In genomic region chr3:98985406-98985805, GRCh38 we compare ENCODE assay signal across 18 cellular contexts.
DNase-seq lines count a peak whose midpoint lies in the region; ATAC-seq and TF ChIP-seq lines count a peak whose summit lies in the region.
"Had no signal": no experiment of that assay in that cellular context is flagged by ENCODE, and none has a peak within 500 bp of the region (broad histone marks: within the 10 kb centered on the region; RNA-seq: fewer than 3 reads in every experiment).

No MANE protein-coding gene starts in this region.

- in situ Hi-C loops in brain microvascular endothelial cell (cut with HindIII; ENCODE audit: low pct_ligation_motif_present, low sequenced_read_pairs) = loop anchor here (25.0 kb wide), 2 partner anchors 98 to 173 kb away; no protein-coding TSS in a partner anchor

- peak overlapping the region; percentile 68 for H3K27ac ChIP-seq in brain microvascular endothelial cell
- H3K27ac ChIP-seq in foreskin keratinocyte = no peak overlapping the region
- H3K27ac ChIP-seq: C4-2B, tibial artery had no signal

- H3K27me3 ChIP-seq in brain microvascular endothelial cell (replicated peaks) (no peaks in the 10 kb centered on the region), foreskin keratinocyte (no peaks in the 10 kb centered on the region)
- H3K27me3 ChIP-seq: tibial artery had no signal

- DNase-seq in brain microvascular endothelial cell (no peak), foreskin keratinocyte (peak in 1 of 2 donors; percentile 50), renal cortical epithelial cell (ENCODE audit: low read depth) (peak; percentile 73), omental fat pad (ENCODE audit: low spot score) (no peak), NCI-H226 (no peak)
- DNase-seq: activated effector memory CD4-positive, alpha-beta T cell treated with anti-CD3 and anti-CD28 coated beads, Interleukin-2, amount 50 U/mL, for 16 hours; effector memory CD4-positive, alpha-beta T cell; head of caudate nucleus; kidney glomerular epithelial cell; naive thymus-derived CD8-positive, alpha-beta T cell; NCI-H2081 treated with DMSO at 0.1 percent for 48 hours; NCI-H748 treated with DMSO at 0.1 percent for 48 hours; stimulated activated CD4-positive, alpha-beta T cell treated with anti-CD3 and anti-CD28 coated beads, Interleukin-4, amount 100 ng/mL, for 1 hour; tibial artery had no signal

- TF ChIP-seq RAD21 in Ishikawa (IDR thresholded peaks at IDR 0.05; ENCODE audit: low read depth) = peak; percentile 47

- no peak for TF ChIP-seq EP300 in Ishikawa (IDR thresholded peaks at IDR 0.05; ENCODE audit: borderline replicate concordance)

- no peaks in the 10 kb centered on the region for H3K36me3 ChIP-seq in brain microvascular endothelial cell (replicated peaks)
- H3K36me3 ChIP-seq: tibial artery had no signal

- ATAC-seq in foreskin keratinocyte = no peak
- ATAC-seq in omental fat pad (ENCODE audit: low FRiP score) = no peak
- ATAC-seq in GM19397 (IDR thresholded peaks at IDR 0.05; ENCODE audit: unreplicated experiment) = no peak
- ATAC-seq in GM21737 (IDR thresholded peaks at IDR 0.05; ENCODE audit: unreplicated experiment) = no peak
- ATAC-seq: naive thymus-derived CD8-positive, alpha-beta T cell had no signal

- TF ChIP-seq CTCF in brain microvascular endothelial cell (IDR thresholded peaks at IDR 0.05; ENCODE audit: low read depth, low read length, missing control alignments) (no peak), foreskin keratinocyte (conservative IDR thresholded peaks at IDR 0.05) (peak; percentile 80), omental fat pad (IDR thresholded peaks at IDR 0.05) (no peak)

- no peak overlapping the region for H3K4me3 ChIP-seq in brain microvascular endothelial cell (ENCODE audit: low read depth, low read length)
- H3K4me3 ChIP-seq: tibial artery had no signal

- peaks cover 26% of the 10 kb centered on the region for H3K4me1 ChIP-seq in foreskin keratinocyte
- H3K4me1 ChIP-seq: tibial artery had no signal

TF ChIP-seq in Ishikawa, 13 proteins besides CTCF, POLR2A, EP300 and RAD21:
- no peak for TF ChIP-seq TAF1 (IDR thresholded peaks at IDR 0.05; ENCODE audit: low read depth)
- TF ChIP-seq, protein P1, sequence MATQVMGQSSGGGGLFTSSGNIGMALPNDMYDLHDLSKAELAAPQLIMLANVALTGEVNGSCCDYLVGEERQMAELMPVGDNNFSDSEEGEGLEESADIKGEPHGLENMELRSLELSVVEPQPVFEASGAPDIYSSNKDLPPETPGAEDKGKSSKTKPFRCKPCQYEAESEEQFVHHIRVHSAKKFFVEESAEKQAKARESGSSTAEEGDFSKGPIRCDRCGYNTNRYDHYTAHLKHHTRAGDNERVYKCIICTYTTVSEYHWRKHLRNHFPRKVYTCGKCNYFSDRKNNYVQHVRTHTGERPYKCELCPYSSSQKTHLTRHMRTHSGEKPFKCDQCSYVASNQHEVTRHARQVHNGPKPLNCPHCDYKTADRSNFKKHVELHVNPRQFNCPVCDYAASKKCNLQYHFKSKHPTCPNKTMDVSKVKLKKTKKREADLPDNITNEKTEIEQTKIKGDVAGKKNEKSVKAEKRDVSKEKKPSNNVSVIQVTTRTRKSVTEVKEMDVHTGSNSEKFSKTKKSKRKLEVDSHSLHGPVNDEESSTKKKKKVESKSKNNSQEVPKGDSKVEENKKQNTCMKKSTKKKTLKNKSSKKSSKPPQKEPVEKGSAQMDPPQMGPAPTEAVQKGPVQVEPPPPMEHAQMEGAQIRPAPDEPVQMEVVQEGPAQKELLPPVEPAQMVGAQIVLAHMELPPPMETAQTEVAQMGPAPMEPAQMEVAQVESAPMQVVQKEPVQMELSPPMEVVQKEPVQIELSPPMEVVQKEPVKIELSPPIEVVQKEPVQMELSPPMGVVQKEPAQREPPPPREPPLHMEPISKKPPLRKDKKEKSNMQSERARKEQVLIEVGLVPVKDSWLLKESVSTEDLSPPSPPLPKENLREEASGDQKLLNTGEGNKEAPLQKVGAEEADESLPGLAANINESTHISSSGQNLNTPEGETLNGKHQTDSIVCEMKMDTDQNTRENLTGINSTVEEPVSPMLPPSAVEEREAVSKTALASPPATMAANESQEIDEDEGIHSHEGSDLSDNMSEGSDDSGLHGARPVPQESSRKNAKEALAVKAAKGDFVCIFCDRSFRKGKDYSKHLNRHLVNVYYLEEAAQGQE (IDR thresholded peaks at IDR 0.05; ENCODE audit: low read depth) = no peak
- no peak for TF ChIP-seq FOXM1 (IDR thresholded peaks at IDR 0.05; ENCODE audit: borderline replicate concordance, low read depth)
- TF ChIP-seq ZBTB7A (IDR thresholded peaks at IDR 0.05; ENCODE audit: low read depth) = no peak
- no peak for TF ChIP-seq NFIC (IDR thresholded peaks at IDR 0.05)
- TF ChIP-seq TEAD4 (IDR thresholded peaks at IDR 0.05) = no peak
- TF ChIP-seq YY1 (IDR thresholded peaks at IDR 0.05; ENCODE audit: low read depth) = no peak
- TF ChIP-seq, protein P2, sequence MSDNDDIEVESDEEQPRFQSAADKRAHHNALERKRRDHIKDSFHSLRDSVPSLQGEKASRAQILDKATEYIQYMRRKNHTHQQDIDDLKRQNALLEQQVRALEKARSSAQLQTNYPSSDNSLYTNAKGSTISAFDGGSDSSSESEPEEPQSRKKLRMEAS (IDR thresholded peaks at IDR 0.05) = no peak; the same call in 1 of the 2 replicates
- TF ChIP-seq EGR1 (IDR thresholded peaks at IDR 0.05) = no peak
- no peak for TF ChIP-seq CREB1 (IDR thresholded peaks at IDR 0.05; ENCODE audit: low read depth)
- no peak for TF ChIP-seq CEBPB (IDR thresholded peaks at IDR 0.05)
- no peak for TF ChIP-seq TCF12 (IDR thresholded peaks at IDR 0.05; ENCODE audit: low read depth)
- TF ChIP-seq, protein P3, sequence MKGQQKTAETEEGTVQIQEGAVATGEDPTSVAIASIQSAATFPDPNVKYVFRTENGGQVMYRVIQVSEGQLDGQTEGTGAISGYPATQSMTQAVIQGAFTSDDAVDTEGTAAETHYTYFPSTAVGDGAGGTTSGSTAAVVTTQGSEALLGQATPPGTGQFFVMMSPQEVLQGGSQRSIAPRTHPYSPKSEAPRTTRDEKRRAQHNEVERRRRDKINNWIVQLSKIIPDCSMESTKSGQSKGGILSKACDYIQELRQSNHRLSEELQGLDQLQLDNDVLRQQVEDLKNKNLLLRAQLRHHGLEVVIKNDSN (IDR thresholded peaks at IDR 0.05) = no peak
TF ChIP-seq in Ishikawa: peak in this region for 0.
